ENCODE assay signal across 12 cellular contexts in the genomic region with DNA sequence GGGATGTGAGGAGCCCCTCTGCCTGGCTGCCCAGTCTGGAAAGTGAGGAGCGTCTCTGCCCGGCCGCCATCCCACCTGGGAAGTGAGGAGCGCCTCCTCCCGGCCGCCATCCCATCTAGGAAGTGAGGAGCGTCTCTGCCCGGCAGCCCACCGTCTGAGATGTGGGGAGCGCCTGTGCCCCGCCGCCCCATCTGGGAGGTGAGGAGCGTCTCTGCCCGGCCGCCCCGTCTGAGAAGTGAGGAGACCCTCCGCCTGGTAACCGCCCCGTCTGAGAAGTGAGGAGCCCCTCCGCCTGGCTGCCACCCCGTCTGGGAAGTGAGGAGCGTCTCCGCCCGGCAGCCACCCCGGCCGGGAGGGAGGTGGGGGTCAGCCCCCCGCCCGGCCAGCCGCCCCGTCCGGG. TPM values are rescaled to one million over a fixed set of nuclear protein-coding genes. Genes with fewer than 3 reads are reported as not detected.
DNase-seq lines count a peak whose midpoint lies in the region; ATAC-seq and TF ChIP-seq lines count a peak whose summit lies in the region.
"Not testable (repeated sequence)": the region's sequence is repeated elsewhere in the genome, so short reads cannot be mapped to it uniquely, and the experiment has no call there.
"Had no signal": no experiment of that assay in that cellular context is flagged by ENCODE, and none has a peak within 500 bp of the region (broad histone marks: within the 10 kb centered on the region; RNA-seq: fewer than 3 reads in every experiment).

No MANE protein-coding gene starts in this region.

- peak; percentile 72 for DNase-seq in osteocyte (ENCODE audit: extremely low spot score, unreplicated experiment)
- not testable (repeated sequence) for DNase-seq in stimulated activated naive B cell treated with anti-CD40 and anti-IgM and Interleukin-4, amounts not matched to agents 10 μg/mL and 1 μg/mL and 100 μg/mL, for 72 hours

- H3K36me3 Mint-ChIP-seq in osteocyte (ENCODE audit: unreplicated experiment): peaks cover 34% of the 10 kb centered on the region
- H3K36me3 Mint-ChIP-seq in stimulated activated naive B cell treated with anti-CD40 and anti-IgM and Interleukin-4, amounts not matched to agents 10 μg/mL and 1 μg/mL and 100 μg/mL, for 72 hours: peaks cover 19 to 45% of the 10 kb centered on the region in 2 donors

- H3K9me3 Mint-ChIP-seq in osteocyte (ENCODE audit: unreplicated experiment); stimulated activated naive B cell treated with anti-CD40 and anti-IgM and Interleukin-4, amounts not matched to agents 10 μg/mL and 1 μg/mL and 100 μg/mL, for 72 hours: not testable (repeated sequence)

- ATAC-seq in stimulated activated naive B cell treated with anti-CD40 and anti-IgM and Interleukin-4, amounts not matched to agents 10 μg/mL and 1 μg/mL and 100 μg/mL, for 72 hours (replicated peaks): not testable (repeated sequence)

- H3K27ac Mint-ChIP-seq in osteocyte (ENCODE audit: unreplicated experiment): not testable (repeated sequence)
- H3K27ac Mint-ChIP-seq in stimulated activated naive B cell treated with anti-CD40 and anti-IgM and Interleukin-4, amounts not matched to agents 10 μg/mL and 1 μg/mL and 100 μg/mL, for 72 hours: peak overlapping the region; percentile 73

- not testable (repeated sequence) for H3K4me1 Mint-ChIP-seq in osteocyte (ENCODE audit: unreplicated experiment); stimulated activated naive B cell treated with anti-CD40 and anti-IgM and Interleukin-4, amounts not matched to agents 10 μg/mL and 1 μg/mL and 100 μg/mL, for 72 hours

- not testable (repeated sequence) for H3K4me3 Mint-ChIP-seq in osteocyte (ENCODE audit: unreplicated experiment); stimulated activated naive B cell treated with anti-CD40 and anti-IgM and Interleukin-4, amounts not matched to agents 10 μg/mL and 1 μg/mL and 100 μg/mL, for 72 hours

- not testable (repeated sequence) for TF ChIP-seq CTCF in osteocyte (IDR thresholded peaks at IDR 0.05)

- not testable (repeated sequence) for H3K27me3 Mint-ChIP-seq in osteocyte (ENCODE audit: unreplicated experiment); stimulated activated naive B cell treated with anti-CD40 and anti-IgM and Interleukin-4, amounts not matched to agents 10 μg/mL and 1 μg/mL and 100 μg/mL, for 72 hours

RNA-seq across cellular contexts. Expression of gene BLOC1S2, which starts 9.5 kb away (rescaled TPM):
- 23.7 and 27.5 TPM in 2 replicates for total RNA-seq in osteocyte

RNA-seq across cellular contexts. Expression of gene CWF19L1, which starts 9.5 kb away (rescaled TPM):
- 18.7 and 18.9 TPM in 2 replicates for total RNA-seq in osteocyte

RNA-seq across cellular contexts. Expression of gene CHUK, which starts 47.6 kb away (rescaled TPM):
- total RNA-seq in osteocyte: 17.8 and 18.6 TPM in 2 replicates

RNA-seq across cellular contexts. Expression of gene PKD2L1, which starts 53.1 kb away (rescaled TPM):
- total RNA-seq in osteocyte: not detected in 2 replicates
- total RNA-seq: A172; A673; B cell; Caco-2; Calu3; CD4-positive, alpha-beta memory T cell; CD4-positive, alpha-beta T cell; CD4-positive, CD25-positive, alpha-beta regulatory T cell; CD8-positive, alpha-beta memory T cell; Daoy had no signal
